Comparison of ENCODE assay signal across 13 cellular contexts in the genomic region with DNA sequence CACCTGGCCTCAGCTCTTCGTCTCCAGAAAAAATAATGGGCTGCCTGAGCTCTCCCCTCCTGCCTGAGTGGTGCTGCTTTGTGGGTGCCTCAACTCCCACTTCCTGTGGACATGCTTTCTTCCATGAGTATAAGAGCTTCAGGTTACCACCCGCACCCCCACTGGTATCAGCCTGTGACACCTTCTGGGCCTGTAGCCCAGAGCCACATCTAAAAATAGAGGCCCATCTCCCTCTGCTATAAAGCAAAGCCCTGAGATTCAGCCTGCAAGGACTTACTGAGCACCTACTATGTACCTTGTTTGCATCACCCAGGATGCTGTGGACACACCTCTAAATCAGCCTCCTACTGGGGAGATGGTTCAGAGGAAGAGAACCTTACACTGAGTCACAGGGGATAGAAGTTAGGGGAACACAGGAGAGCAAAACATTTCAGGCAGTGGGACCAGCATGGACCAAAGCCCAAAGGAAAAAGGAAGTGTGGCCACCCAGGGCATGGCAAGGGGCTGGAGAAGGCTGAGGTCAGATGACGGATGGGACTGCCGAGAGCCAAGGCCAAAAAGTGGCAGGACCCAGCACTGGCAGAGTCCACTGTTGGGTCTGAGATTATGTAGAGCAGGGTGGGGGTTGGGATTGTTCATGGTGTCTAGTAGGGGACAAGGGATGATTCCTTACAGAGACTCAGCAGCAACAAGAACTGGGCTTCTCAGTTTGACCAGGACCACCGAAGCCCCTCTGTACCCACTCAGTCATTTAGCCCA.
DNase-seq lines count a peak whose midpoint lies in the region; ATAC-seq, FAIRE-seq and TF ChIP-seq lines count a peak whose summit lies in the region.
"Had no signal": no experiment of that assay in that cellular context is flagged by ENCODE, and none has a peak within 500 bp of the region (broad histone marks: within the 10 kb centered on the region; RNA-seq: fewer than 3 reads in every experiment).

No MANE protein-coding gene starts in this region.

- TF ChIP-seq RAD21 in K562 (CRISPR knock-in tag; conservative IDR thresholded peaks at IDR 0.05 in 1 of 2, IDR thresholded peaks at IDR 0.05 in 1 of 2): no peak

- intact Hi-C loops in K562 (cut with micrococcal nuclease): no loop called here
- intact Hi-C loops in upper lobe of right lung (cut with DNase I): no loop called here

- H3K27me3 Mint-ChIP-seq in activated naive CD4-positive, alpha-beta T cell treated with anti-CD3 and anti-CD28 coated beads, Interleukin-2, amount 10 ng/mL, durations not matched to agents 7 days and 5 days: peaks cover 13% of the 10 kb centered on the region
- no peaks in the 10 kb centered on the region for H3K27me3 Mint-ChIP-seq in stimulated activated naive B cell treated with anti-CD40 and anti-IgM and Interleukin-4, amounts not matched to agents 10 μg/mL and 1 μg/mL and 100 μg/mL, for 72 hours
- H3K27me3 Mint-ChIP-seq: naive B cell had no signal

- H2AFZ ChIP-seq in K562 (ENCODE audit: low read depth, low read length): no peak overlapping the region

- H3K4me1 ChIP-seq in K562 (replicated peaks in 1 of 2; ENCODE audit: control insufficient read depth in 2 of 2, insufficient read depth in 2 of 2, low read length in 2 of 2) (peaks cover 0 to 4% of the 10 kb centered on the region in 2 experiments; a peak in 3 of 5 replicates), lung (ENCODE audit: control insufficient read depth in 2 of 2, insufficient read depth in 2 of 2, low read length in 2 of 2) (peaks cover 11 to 14% of the 10 kb centered on the region in 2 donors), upper lobe of right lung (peaks cover 26% of the 10 kb centered on the region)

- TF ChIP-seq POLR2A in K562 (conservative IDR thresholded peaks at IDR 0.05): no peak

- peaks cover 4 to 52% of the 10 kb centered on the region in 2 experiments; a peak in 3 of 5 replicates for H3K27me3 ChIP-seq in K562 (ENCODE audit: control insufficient read depth in 2 of 2, insufficient read depth in 2 of 2, low read length in 2 of 2)
- H3K27me3 ChIP-seq in lung (ENCODE audit: control insufficient read depth, insufficient read depth): no peaks in the 10 kb centered on the region
- no peaks in the 10 kb centered on the region for H3K27me3 ChIP-seq in upper lobe of right lung

- in situ Hi-C loops in K562 (cut with MboI): no loop called here

- POLR2A ChIA-PET in K562 (lab: Yijun Ruan, JAX): no interaction called here

- no peak overlapping the region for H3K27ac Mint-ChIP-seq in activated naive CD4-positive, alpha-beta T cell treated with anti-CD3 and anti-CD28 coated beads, Interleukin-2, amount 10 ng/mL, durations not matched to agents 7 days and 5 days
- no peak overlapping the region for H3K27ac Mint-ChIP-seq in stimulated activated naive B cell treated with anti-CD40 and anti-IgM and Interleukin-4, amounts not matched to agents 10 μg/mL and 1 μg/mL and 100 μg/mL, for 72 hours

- H3K36me3 ChIP-seq in K562 (ENCODE audit: control insufficient read depth, insufficient read depth, low read length): no peaks in the 10 kb centered on the region
- no peaks in the 10 kb centered on the region for H3K36me3 ChIP-seq in lung (ENCODE audit: control insufficient read depth in 2 of 2, insufficient read depth in 2 of 2, low read length in 2 of 2)
- H3K36me3 ChIP-seq in upper lobe of right lung: no peaks in the 10 kb centered on the region

- no peaks in the 10 kb centered on the region for H3K9me3 ChIP-seq in K562 (replicated peaks; ENCODE audit: control insufficient read depth, insufficient read depth, low read depth, low read length)
- H3K9me3 ChIP-seq in lung (ENCODE audit: control insufficient read depth in 2 of 2, insufficient read depth in 1 of 2, low read length in 1 of 2): no peaks in the 10 kb centered on the region
- H3K9me3 ChIP-seq in upper lobe of right lung: no peaks in the 10 kb centered on the region

- H4K20me1 ChIP-seq in K562 (replicated peaks; ENCODE audit: control insufficient read depth, insufficient read depth, low read length): 0 out of 2 replicates have a peak, but pooled peaks cover 3% of the 10 kb centered on the region

- BruUV-seq in K562 (replicated peaks; lab: Mats Ljungman, UMichigan): no TSS peak

- no peak overlapping the region for H3K9ac ChIP-seq in K562 (ENCODE audit: insufficient read depth in 1 of 2, low read depth in 2 of 2, low read length in 2 of 2)

- peaks cover 55% of the 10 kb centered on the region for H3K4me1 Mint-ChIP-seq in activated naive CD4-positive, alpha-beta T cell treated with anti-CD3 and anti-CD28 coated beads, Interleukin-2, amount 10 ng/mL, durations not matched to agents 7 days and 5 days
- peaks cover 25 to 47% of the 10 kb centered on the region in 2 donors for H3K4me1 Mint-ChIP-seq in stimulated activated naive B cell treated with anti-CD40 and anti-IgM and Interleukin-4, amounts not matched to agents 10 μg/mL and 1 μg/mL and 100 μg/mL, for 72 hours

- H3K9me1 ChIP-seq in K562 (ENCODE audit: control insufficient read depth, insufficient read depth, low read length): no peaks in the 10 kb centered on the region

- CTCF ChIA-PET in activated naive CD4-positive, alpha-beta T cell treated with anti-CD3 and anti-CD28 coated beads, Interleukin-2, amount 10 ng/mL, durations not matched to agents 7 days and 5 days (lab: Charles Lee): no interaction called here
- CTCF ChIA-PET in K562 (lab: Yijun Ruan, JAX; ENCODE audit: low intra/inter-chr PET ratio): no interaction called here

- H3K9me3 Mint-ChIP-seq in activated naive CD4-positive, alpha-beta T cell treated with anti-CD3 and anti-CD28 coated beads, Interleukin-2, amount 10 ng/mL, durations not matched to agents 7 days and 5 days: peaks cover 7% of the 10 kb centered on the region
- peaks cover 0 to 2% of the 10 kb centered on the region in 2 donors for H3K9me3 Mint-ChIP-seq in stimulated activated naive B cell treated with anti-CD40 and anti-IgM and Interleukin-4, amounts not matched to agents 10 μg/mL and 1 μg/mL and 100 μg/mL, for 72 hours
- H3K9me3 Mint-ChIP-seq: naive B cell had no signal

- H3K4me3 Mint-ChIP-seq in activated naive CD4-positive, alpha-beta T cell treated with anti-CD3 and anti-CD28 coated beads, Interleukin-2, amount 10 ng/mL, durations not matched to agents 7 days and 5 days: no peak overlapping the region
- no peak overlapping the region for H3K4me3 Mint-ChIP-seq in stimulated activated naive B cell treated with anti-CD40 and anti-IgM and Interleukin-4, amounts not matched to agents 10 μg/mL and 1 μg/mL and 100 μg/mL, for 72 hours

- TF ChIP-seq CTCF in K562 (IDR thresholded peaks at IDR 0.05 in 2 of 3, conservative IDR thresholded peaks at IDR 0.05 in 1 of 3; ENCODE audit: insufficient read depth in 2 of 3, low read depth in 1 of 3, low read length in 3 of 3): no peak
- no peak for TF ChIP-seq CTCF in lung (IDR thresholded peaks at IDR 0.05; ENCODE audit: control extremely low read depth, extremely low read depth)
- no peak for TF ChIP-seq CTCF in upper lobe of right lung (IDR thresholded peaks at IDR 0.05)

- no peak overlapping the region for H3K4me2 ChIP-seq in K562 (ENCODE audit: insufficient read depth, low read length)

- H3K36me3 Mint-ChIP-seq in activated naive CD4-positive, alpha-beta T cell treated with anti-CD3 and anti-CD28 coated beads, Interleukin-2, amount 10 ng/mL, durations not matched to agents 7 days and 5 days: peaks cover 3% of the 10 kb centered on the region
- H3K36me3 Mint-ChIP-seq in stimulated activated naive B cell treated with anti-CD40 and anti-IgM and Interleukin-4, amounts not matched to agents 10 μg/mL and 1 μg/mL and 100 μg/mL, for 72 hours: no peaks in the 10 kb centered on the region
- H3K36me3 Mint-ChIP-seq: naive B cell had no signal

- no peak for TF ChIP-seq EP300 in K562 (IDR thresholded peaks at IDR 0.05; ENCODE audit: low read length)

- DNase-seq in activated naive CD4-positive, alpha-beta T cell treated with anti-CD3 and anti-CD28 coated beads, Interleukin-2, amount 10 ng/mL, durations not matched to agents 7 days and 5 days: peak; percentile 7
- DNase-seq in activated naive CD4-positive, alpha-beta T cell treated with Interleukin-2 at 50 U/mL for 16 hours: no peak
- DNase-seq in K562 (ENCODE audit: extremely low read depth in 1 of 4, low spot score in 3 of 4) (peak in 1 of 4 experiments; percentile 37), lung (ENCODE audit: low spot score) (no peak), upper lobe of right lung (no peak), NOMO-1 treated with DMSO at 0.1 percent for 48 hours (lab: John Stamatoyannopoulos, UW; ENCODE audit: unreplicated experiment) (no peak), C1 segment of cervical spinal cord (lab: John Stamatoyannopoulos, UW) (no peak)
- DNase-seq in stimulated activated naive B cell treated with anti-CD40 and anti-IgM and Interleukin-4, amounts not matched to agents 10 μg/mL and 1 μg/mL and 100 μg/mL, for 72 hours: no peak
- DNase-seq: effector CD4-positive, alpha-beta T cell; naive B cell; NCI-H1092; NCI-H69; SW 1271 had no signal

- no peak overlapping the region for H3K27ac ChIP-seq in K562 (ENCODE audit: extremely low read depth, low read depth, low read length)
- H3K27ac ChIP-seq in lung (ENCODE audit: low read depth in 1 of 2, low read length in 1 of 2): peak overlapping the region; percentile 53 to 85
- H3K27ac ChIP-seq in upper lobe of right lung: peak overlapping the region; percentile 85

- peak; percentile 25; the same call in 2 of the 3 replicates for ATAC-seq in K562
- ATAC-seq in lung (ENCODE audit: insufficient read depth, low FRiP score): no peak
- ATAC-seq in upper lobe of right lung: no peak
- no peak for ATAC-seq in stimulated activated naive B cell treated with anti-CD40 and anti-IgM and Interleukin-4, amounts not matched to agents 10 μg/mL and 1 μg/mL and 100 μg/mL, for 72 hours (replicated peaks)

- no peaks in the 10 kb centered on the region for H3K79me2 ChIP-seq in K562 (ENCODE audit: control insufficient read depth, insufficient read depth, low read length)

- H3K4me3 ChIP-seq in K562: no peak overlapping the region
- no peak overlapping the region for H3K4me3 ChIP-seq in lung
- no peak overlapping the region for H3K4me3 ChIP-seq in upper lobe of right lung

- no peak for FAIRE-seq in K562 (lab: Jason Lieb, UNC)

- WGBS in K562 (ENCODE audit: insufficient coverage, low coverage, missing lambda C conversion rate): 4% methylated on average over 5 of the region's 5 CpGs
- 88 to 90% methylated on average over 5 of the region's 5 CpGs for WGBS in lung, 2 donors

TF ChIP-seq in K562, 482 proteins besides CTCF, POLR2A, EP300 and RAD21:
- TF ChIP-seq CHCHD3 (CRISPR knock-in tag; IDR thresholded peaks at IDR 0.05) (no peak), ZKSCAN1 (IDR thresholded peaks at IDR 0.05; ENCODE audit: low read depth, low read length) (peak; percentile 80; the same call in 1 of the 2 replicates), ZNF12 (CRISPR knock-in tag; IDR thresholded peaks at IDR 0.05) (0 out of 2 replicates have a peak, but pooled peaks have one; percentile 51), TCF3 (CRISPR knock-in tag; IDR thresholded peaks at IDR 0.05) (peak; percentile 33; the same call in 1 of the 2 replicates), STAG1 (CRISPR knock-in tag; IDR thresholded peaks at IDR 0.05; ENCODE audit: borderline replicate concordance) (no peak), MEF2A (IDR thresholded peaks at IDR 0.05; ENCODE audit: control insufficient read depth, low read depth, low read length) (0 out of 2 replicates have a peak, but pooled peaks have one; percentile 68), MEF2D (tag; conservative IDR thresholded peaks at IDR 0.05; ENCODE audit: low read depth) (peak; percentile 65; the same call in 1 of the 2 replicates)
